Comparison of ENCODE assay signal across 32 cellular contexts in genomic region chr2:148866091-148866490, GRCh38.
"Had no signal": no experiment of that assay in that cellular context is flagged by ENCODE, and none has a peak within 500 bp of the region (broad histone marks: within the 10 kb centered on the region; RNA-seq: fewer than 3 reads in every experiment).

No MANE protein-coding gene starts in this region.

- H3K4me3 ChIP-seq: ovary, psoas muscle, skin epidermis, smooth muscle cell, spleen, suprapubic skin, testis, tibial artery, transverse colon, upper lobe of right lung, uterus had no signal

- H3K79me2 ChIP-seq: parathyroid adenoma had no signal

- H3K27ac Mint-ChIP-seq: naive thymus-derived CD4-positive, alpha-beta T cell; natural killer cell; nephron; progenitor cell of endocrine pancreas; stimulated activated memory B cell treated with anti-CD40 and anti-IgM and Interleukin-4, amounts not matched to agents 10 μg/mL and 1 μg/mL and 100 μg/mL, for 72 hours; stimulated activated naive CD8-positive, alpha-beta T cell treated with anti-CD3 and anti-CD28 coated beads, Interleukin-15, amount 100 ng/mL, for 72 hours; type B pancreatic cell had no signal

- H3K4me1 Mint-ChIP-seq: nephron had no signal

- H3K4me2 ChIP-seq: smooth muscle cell had no signal

- H3K27ac ChIP-seq: ovary, parathyroid adenoma, psoas muscle, skin epidermis, spleen, suprapubic skin, testis, tibial artery, transverse colon, upper lobe of right lung, uterus had no signal

- H3K36me3 Mint-ChIP-seq: naive thymus-derived CD4-positive, alpha-beta T cell; stimulated activated memory B cell treated with anti-CD40 and anti-IgM and Interleukin-4, amounts not matched to agents 10 μg/mL and 1 μg/mL and 100 μg/mL, for 72 hours; type B pancreatic cell had no signal

- H2AFZ ChIP-seq: parathyroid adenoma had no signal

- H3K9ac ChIP-seq: parathyroid adenoma had no signal

- H3K9me3 Mint-ChIP-seq: natural killer cell, neural crest cell, type B pancreatic cell had no signal

- H3K4me3 Mint-ChIP-seq: naive thymus-derived CD4-positive, alpha-beta T cell; natural killer cell; nephron; neural crest cell; stimulated activated memory B cell treated with anti-CD40 and anti-IgM and Interleukin-4, amounts not matched to agents 10 μg/mL and 1 μg/mL and 100 μg/mL, for 72 hours; stimulated activated naive CD8-positive, alpha-beta T cell treated with anti-CD3 and anti-CD28 coated beads, Interleukin-15, amount 100 ng/mL, for 72 hours; type B pancreatic cell had no signal

- ATAC-seq: naive thymus-derived CD4-positive, alpha-beta T cell; natural killer cell; psoas muscle; right cardiac atrium; sciatic nerve; stimulated activated memory B cell treated with anti-CD40 and anti-IgM and Interleukin-4, amounts not matched to agents 10 μg/mL and 1 μg/mL and 100 μg/mL, for 72 hours; stimulated activated naive CD8-positive, alpha-beta T cell treated with anti-CD3 and anti-CD28 coated beads, Interleukin-15, amount 100 ng/mL, for 72 hours; stimulated activated naive CD8-positive, alpha-beta T cell treated with anti-CD3 and anti-CD28 coated beads, Interleukin-15, Interleukin-2, amounts not matched to agents 100 U/mL and 50 U/mL, for 24 hours; upper lobe of right lung had no signal

- H3K4me1 ChIP-seq: parathyroid adenoma, psoas muscle, spleen, suprapubic skin, tibial artery, transverse colon, upper lobe of right lung, uterus had no signal

- H3K36me3 ChIP-seq: ovary, spleen, suprapubic skin, tibial artery, transverse colon, upper lobe of right lung, uterus had no signal

- H3K9me3 ChIP-seq: ovary, psoas muscle, spleen, suprapubic skin, testis, tibial artery, transverse colon, upper lobe of right lung, uterus had no signal

- H3K27me3 ChIP-seq: ovary, testis, uterus had no signal

- DNase-seq: naive thymus-derived CD4-positive, alpha-beta T cell; natural killer cell; occipital lobe; ovary; posterior cingulate gyrus; psoas muscle; right cardiac atrium; spleen; stimulated activated CD4-positive, alpha-beta T cell treated with anti-CD3 and anti-CD28 coated beads, Interleukin-12 subunit alpha, Interleukin-12 subunit beta, amount 100 ng/mL, for 4 hours; stimulated activated CD4-positive, alpha-beta T cell treated with anti-CD3 and anti-CD28 coated beads, Interleukin-1b, Interleukin-23, amount 100 ng/mL, for 48 hours; stimulated activated CD4-positive, alpha-beta T cell treated with anti-CD3 and anti-CD28 coated beads, Interleukin-4, amount 100 ng/mL, for 1 hour; stimulated activated CD4-positive, alpha-beta T cell treated with anti-CD3 and anti-CD28 coated beads, Interleukin-4, amount 100 ng/mL, for 4 hours; stimulated activated CD8-positive, alpha-beta memory T cell treated with anti-CD3 and anti-CD28 coated beads, Interleukin-4, amount 100 ng/mL, for 48 hours; stimulated activated naive CD4-positive, alpha-beta T cell; stimulated activated naive CD8-positive, alpha-beta T cell treated with anti-CD3 and anti-CD28 coated beads, Interleukin-15, amount 100 ng/mL, for 72 hours; stimulated activated naive CD8-positive, alpha-beta T cell treated with anti-CD3 and anti-CD28 coated beads, Interleukin-15, Interleukin-2, amounts not matched to agents 100 U/mL and 50 U/mL, for 24 hours; substantia nigra; testis; tibial artery; transverse colon; upper lobe of right lung; uterus had no signal
